ENCODE assay signal across 17 cellular contexts in genomic region chr10:30528427-30528782, GRCh38.
A peak's percentile ranks its signal among the peaks of the same experiment; 100 is the strongest.
DNase-seq lines count a peak whose midpoint lies in the region; ATAC-seq and TF ChIP-seq lines count a peak whose summit lies in the region.
"Had no signal": no experiment of that assay in that cellular context is flagged by ENCODE, and none has a peak within 500 bp of the region (broad histone marks: within the 10 kb centered on the region; RNA-seq: fewer than 3 reads in every experiment).

No MANE protein-coding gene starts in this region.

- peaks cover 34% of the 10 kb centered on the region for H3K4me1 Mint-ChIP-seq in Caco-2 (ENCODE audit: low read depth, unreplicated experiment)
- H3K4me1 Mint-ChIP-seq in activated CD4-positive, alpha-beta memory T cell treated with anti-CD3 and anti-CD28 coated beads, Interleukin-2, amount 10 ng/mL, durations not matched to agents 7 days and 5 days, result peaks cover 75% of the 10 kb centered on the region
- H3K4me1 Mint-ChIP-seq in naive thymus-derived CD8-positive, alpha-beta T cell, result peaks cover 22 to 77% (median 53%) of the 10 kb centered on the region in 4 donors
- H3K4me1 Mint-ChIP-seq: nephron had no signal

- no peaks in the 10 kb centered on the region for H3K27me3 ChIP-seq in Caco-2 (replicated peaks; ENCODE audit: control insufficient read depth, insufficient read depth, low read length)
- no peaks in the 10 kb centered on the region for H3K27me3 ChIP-seq in stomach
- H3K27me3 ChIP-seq: gastrocnemius medialis had no signal

- H3K36me3 Mint-ChIP-seq in Caco-2 (ENCODE audit: insufficient read depth, unreplicated experiment), result no peaks in the 10 kb centered on the region
- no peaks in the 10 kb centered on the region for H3K36me3 Mint-ChIP-seq in activated CD4-positive, alpha-beta memory T cell treated with anti-CD3 and anti-CD28 coated beads, Interleukin-2, amount 10 ng/mL, durations not matched to agents 7 days and 5 days (ENCODE audit: low read depth)
- no peaks in the 10 kb centered on the region for H3K36me3 Mint-ChIP-seq in naive thymus-derived CD8-positive, alpha-beta T cell

- H3K36me3 ChIP-seq in Caco-2 (ENCODE audit: control insufficient read depth, insufficient read depth, low read length) (no peaks in the 10 kb centered on the region), stomach (no peaks in the 10 kb centered on the region)
- H3K36me3 ChIP-seq: gastrocnemius medialis, lower lobe of right lung, thoracic aorta had no signal

- no peak for ATAC-seq in naive thymus-derived CD8-positive, alpha-beta T cell
- ATAC-seq in HG03469 (IDR thresholded peaks at IDR 0.05; ENCODE audit: unreplicated experiment), result no peak
- ATAC-seq: gastrocnemius medialis, lower lobe of right lung had no signal

- H3K4me3 ChIP-seq in Caco-2 (ENCODE audit: low read depth, low read length) (no peak overlapping the region), stomach (no peak overlapping the region)
- H3K4me3 ChIP-seq: gastrocnemius medialis had no signal

- peaks cover 31% of the 10 kb centered on the region for H3K4me1 ChIP-seq in Caco-2
- peaks cover 0 to 17% (median 0%) of the 10 kb centered on the region in 4 donors for H3K4me1 ChIP-seq in stomach
- H3K4me1 ChIP-seq: gastrocnemius medialis had no signal

- no peak for TF ChIP-seq POLR2A in stomach (IDR thresholded peaks at IDR 0.05)

- peak overlapping the region in 1 of 5 donors; percentile 78 for H3K27ac ChIP-seq in stomach
- H3K27ac ChIP-seq: 22Rv1, gastrocnemius medialis had no signal

- H3K9me3 ChIP-seq in Caco-2 (no peaks in the 10 kb centered on the region; the same call in 1 of the 2 replicates), stomach (no peaks in the 10 kb centered on the region)
- H3K9me3 ChIP-seq: gastrocnemius medialis, lower lobe of right lung, thoracic aorta had no signal

- no TSS peak for BruUV-seq in Caco-2 (replicated peaks; lab: Mats Ljungman, UMichigan)

- intact Hi-C loops in Caco-2 (cut with micrococcal nuclease; ENCODE audit: unreplicated experiment), result no loop called here
- intact Hi-C loops in stomach (cut with DNase I; ENCODE audit: low total_unique reads), result no loop called here

- POLR2A ChIA-PET in Caco-2 (lab: Charles Lee), result interaction anchor here (1.0 to 1.9 kb wide), 3 partner anchors 94 to 105 kb away, joined by 8 to 13 read pairs (median 9); partner anchors contain the start of gene MAP3K8
- POLR2A ChIA-PET in activated CD4-positive, alpha-beta memory T cell treated with anti-CD3 and anti-CD28 coated beads, Interleukin-2, amount 10 ng/mL, durations not matched to agents 7 days and 5 days (lab: Charles Lee), result interaction anchor here (0.8 to 6.7 kb wide), 7 partner anchors 8 to 154 kb away, joined by 4 to 68 read pairs (median 10); partner anchors contain the start of gene MAP3K8
- POLR2A ChIA-PET in naive thymus-derived CD8-positive, alpha-beta T cell (lab: Charles Lee), result interaction anchor here (0.8 to 1.9 kb wide), 4 partner anchors 72 to 94 kb away, joined by 3 to 12 read pairs (median 4); no protein-coding TSS in a partner anchor

- peak overlapping the region; percentile 47 for H3K4me3 Mint-ChIP-seq in Caco-2 (ENCODE audit: unreplicated experiment)
- no peak overlapping the region for H3K4me3 Mint-ChIP-seq in activated CD4-positive, alpha-beta memory T cell treated with anti-CD3 and anti-CD28 coated beads, Interleukin-2, amount 10 ng/mL, durations not matched to agents 7 days and 5 days
- peak overlapping the region in 5 of 10 donors; percentile 28 to 54 (median 37) for H3K4me3 Mint-ChIP-seq in naive thymus-derived CD8-positive, alpha-beta T cell
- H3K4me3 Mint-ChIP-seq: nephron had no signal

- no peak for TF ChIP-seq EP300 in stomach (IDR thresholded peaks at IDR 0.05)

- DNase-seq in NCI-H1436 treated with DMSO at 0.1 percent for 48 hours (lab: John Stamatoyannopoulos, UW) (peak; percentile 3), NCI-H1436 (lab: John Stamatoyannopoulos, UW) (no peak), Caco-2 (no peak), stomach (no peak), dermis blood vessel endothelial cell (no peak)
- no peak for DNase-seq in activated CD4-positive, alpha-beta memory T cell treated with anti-CD3 and anti-CD28 coated beads, Interleukin-2, amount 10 ng/mL, durations not matched to agents 7 days and 5 days
- no peak for DNase-seq in naive thymus-derived CD8-positive, alpha-beta T cell
- DNase-seq: aorta, C1 segment of cervical spinal cord, gastrocnemius medialis, lower lobe of right lung, MV-4-11, NCI-H69 had no signal

- TF ChIP-seq CTCF in Caco-2 (IDR thresholded peaks at IDR 0.05; ENCODE audit: insufficient read depth in 1 of 2, low read depth in 1 of 2, low read length in 1 of 2, severe bottlenecking in 1 of 2, unreplicated experiment in 1 of 2) (no peak), stomach (IDR thresholded peaks at IDR 0.05) (no peak)

- WGBS in stomach, 5 donors, result 76 to 86% (median 81%) methylated on average over 6 of the region's 6 CpGs

- H3K9me3 Mint-ChIP-seq in Caco-2 (ENCODE audit: unreplicated experiment), result peaks cover 9% of the 10 kb centered on the region
- no peaks in the 10 kb centered on the region for H3K9me3 Mint-ChIP-seq in activated CD4-positive, alpha-beta memory T cell treated with anti-CD3 and anti-CD28 coated beads, Interleukin-2, amount 10 ng/mL, durations not matched to agents 7 days and 5 days
- H3K9me3 Mint-ChIP-seq in naive thymus-derived CD8-positive, alpha-beta T cell, result no peaks in the 10 kb centered on the region
- H3K9me3 Mint-ChIP-seq: nephron had no signal

- H3K27ac Mint-ChIP-seq in Caco-2 (ENCODE audit: unreplicated experiment), result peak overlapping the region; percentile 90
- peak overlapping the region; percentile 86 for H3K27ac Mint-ChIP-seq in activated CD4-positive, alpha-beta memory T cell treated with anti-CD3 and anti-CD28 coated beads, Interleukin-2, amount 10 ng/mL, durations not matched to agents 7 days and 5 days
- peak overlapping the region in 8 of 10 donors; percentile 40 to 97 (median 78) for H3K27ac Mint-ChIP-seq in naive thymus-derived CD8-positive, alpha-beta T cell
- H3K27ac Mint-ChIP-seq: nephron had no signal

- H3K27me3 Mint-ChIP-seq in Caco-2 (ENCODE audit: insufficient read depth, unreplicated experiment), result no peaks in the 10 kb centered on the region
- peaks cover 7% of the 10 kb centered on the region for H3K27me3 Mint-ChIP-seq in activated CD4-positive, alpha-beta memory T cell treated with anti-CD3 and anti-CD28 coated beads, Interleukin-2, amount 10 ng/mL, durations not matched to agents 7 days and 5 days
- H3K27me3 Mint-ChIP-seq in naive thymus-derived CD8-positive, alpha-beta T cell, result no peaks in the 10 kb centered on the region

- CTCF ChIA-PET in Caco-2 (lab: Charles Lee), result interaction anchor here (0.5 to 1.6 kb wide), 8 partner anchors 8 to 1015 kb away, joined by 3 to 13 read pairs (median 6); partner anchors contain the start of gene MAP3K8
- CTCF ChIA-PET in activated CD4-positive, alpha-beta memory T cell treated with anti-CD3 and anti-CD28 coated beads, Interleukin-2, amount 10 ng/mL, durations not matched to agents 7 days and 5 days (lab: Charles Lee), result interaction anchor here (1.2 to 2.1 kb wide), 5 partner anchors 14 to 95 kb away, joined by 4 to 5 read pairs (median 4); no protein-coding TSS in a partner anchor
